Comparison of ENCODE assay signal across 28 cellular contexts in genomic region chr10:89540550-89540949, GRCh38. TPM values are rescaled to one million over a fixed set of nuclear protein-coding genes. Genes with fewer than 3 reads are reported as not detected.
DNase-seq lines count a peak whose midpoint lies in the region; ATAC-seq and TF ChIP-seq lines count a peak whose summit lies in the region.
"Had no signal": no experiment of that assay in that cellular context is flagged by ENCODE, and none has a peak within 500 bp of the region (broad histone marks: within the 10 kb centered on the region; RNA-seq: fewer than 3 reads in every experiment).

No MANE protein-coding gene starts in this region.

- H3K4me3 Mint-ChIP-seq in progenitor cell of endocrine pancreas (ENCODE audit: low read depth): no peak overlapping the region
- H3K4me3 Mint-ChIP-seq: activated CD4-positive, alpha-beta T cell treated with anti-CD3 and anti-CD28 coated beads, Interleukin-2, amount 10 ng/mL, durations not matched to agents 24 days and 14 days; activated naive CD8-positive, alpha-beta T cell treated with anti-CD3 and anti-CD28 coated beads, Interleukin-2, amount 50 U/mL, for 24 hours; brain; CD4-positive, CD25-positive, alpha-beta regulatory T cell; effector memory CD8-positive, alpha-beta T cell had no signal

- no peaks in the 10 kb centered on the region for H4K20me1 ChIP-seq in GM23248 (ENCODE audit: insufficient read depth)

- H3K4me2 ChIP-seq in GM23248 (ENCODE audit: unreplicated experiment): no peak overlapping the region

- H3F3A ChIP-seq in GM23248 (ENCODE audit: insufficient read depth): no peaks in the 10 kb centered on the region

- peak overlapping the region; percentile 1 for H3K27ac Mint-ChIP-seq in progenitor cell of endocrine pancreas
- H3K27ac Mint-ChIP-seq: activated CD4-positive, alpha-beta T cell treated with anti-CD3 and anti-CD28 coated beads, Interleukin-2, amount 10 ng/mL, durations not matched to agents 24 days and 14 days; activated naive CD8-positive, alpha-beta T cell treated with anti-CD3 and anti-CD28 coated beads, Interleukin-2, amount 50 U/mL, for 24 hours; brain; CD4-positive, CD25-positive, alpha-beta regulatory T cell; effector memory CD8-positive, alpha-beta T cell had no signal

- H3K4me1 Mint-ChIP-seq in progenitor cell of endocrine pancreas (ENCODE audit: low read depth): peaks cover 1% of the 10 kb centered on the region
- H3K4me1 Mint-ChIP-seq: activated CD4-positive, alpha-beta T cell treated with anti-CD3 and anti-CD28 coated beads, Interleukin-2, amount 10 ng/mL, durations not matched to agents 24 days and 14 days; brain had no signal

- no peak overlapping the region for H3K9ac ChIP-seq in GM23248

- ATAC-seq in HG02623 (IDR thresholded peaks at IDR 0.05; ENCODE audit: unreplicated experiment): no peak
- ATAC-seq: activated naive CD8-positive, alpha-beta T cell treated with anti-CD3 and anti-CD28 coated beads, Interleukin-2, amount 50 U/mL, for 24 hours; effector memory CD8-positive, alpha-beta T cell; gastroesophageal sphincter; left lung; stimulated activated naive CD8-positive, alpha-beta T cell treated with anti-CD3 and anti-CD28 coated beads, Interleukin-15, Interleukin-2, amounts not matched to agents 100 U/mL and 50 U/mL, for 24 hours had no signal

- H3K4me1 ChIP-seq in GM23248 (ENCODE audit: insufficient read depth): peaks cover 6% of the 10 kb centered on the region; the same call in 1 of the 2 replicates

- H3K27me3 ChIP-seq in GM23248 (replicated peaks; ENCODE audit: insufficient read depth) (peaks cover 38% of the 10 kb centered on the region), dorsolateral prefrontal cortex (peaks cover 0 to 37% (median 8%) of the 10 kb centered on the region in 45 donors)
- H3K27me3 ChIP-seq: uterus had no signal

- H3K27me3 Mint-ChIP-seq in progenitor cell of endocrine pancreas: peaks cover 25% of the 10 kb centered on the region

- in situ Hi-C loops in GM23248 (cut with MboI): no loop called here

- no peaks in the 10 kb centered on the region for H3K79me2 ChIP-seq in GM23248 (ENCODE audit: insufficient read depth)

- H2AFZ ChIP-seq in GM23248: no peak overlapping the region

- intact Hi-C loops in dorsolateral prefrontal cortex (cut with DNase I): no loop called here

- DNase-seq in GM23248: peak; percentile 62
- peak; percentile 23 for DNase-seq in RKO (ENCODE audit: low spot score)
- peak; percentile 42 for DNase-seq in choroid plexus epithelial cell (ENCODE audit: low read depth)
- no peak for DNase-seq in progenitor cell of endocrine pancreas (ENCODE audit: low spot score, unreplicated experiment)
- DNase-seq in NCI-H345 (lab: John Stamatoyannopoulos, UW): no peak
- no peak for DNase-seq in NCI-H1930 (lab: John Stamatoyannopoulos, UW)
- no peak for DNase-seq in dorsolateral prefrontal cortex
- DNase-seq: activated CD4-positive, alpha-beta T cell treated with anti-CD3 and anti-CD28 coated beads, Interleukin-2, amount 10 ng/mL, durations not matched to agents 24 days and 14 days; activated gamma-delta T cell treated with Interleukin-2 at 50 U/mL for 16 hours; activated naive CD8-positive, alpha-beta T cell treated with anti-CD3 and anti-CD28 coated beads, Interleukin-2, amount 50 U/mL, for 24 hours; activated T-cell treated with anti-CD3 and anti-CD28 coated beads, Interleukin-2, amount 50 U/mL, for 1 hour; CD4-positive, CD25-positive, alpha-beta regulatory T cell; effector memory CD8-positive, alpha-beta T cell; hypothalamus; Karpas-422; left lung; mesenchymal stem cell; MV-4-11; NCI-H1436 treated with DMSO at 0.1 percent for 48 hours; OCI-M1; SHP77; sigmoid colon; stimulated activated naive CD8-positive, alpha-beta T cell treated with anti-CD3 and anti-CD28 coated beads, Interleukin-15, Interleukin-2, amounts not matched to agents 100 U/mL and 50 U/mL, for 24 hours; uterus had no signal

- H3K9me2 ChIP-seq in GM23248 (ENCODE audit: insufficient read depth): no peaks in the 10 kb centered on the region

- TF ChIP-seq CTCF in choroid plexus epithelial cell (conservative IDR thresholded peaks at IDR 0.05; ENCODE audit: low read depth, low read length) (no peak), progenitor cell of endocrine pancreas (IDR thresholded peaks at IDR 0.05; ENCODE audit: unreplicated experiment) (no peak), dorsolateral prefrontal cortex (IDR thresholded peaks at IDR 0.05 in 54 of 56, conservative IDR thresholded peaks at IDR 0.05 in 2 of 56; ENCODE audit: low read depth in 1 of 56, partially characterized antibody in 56 of 56) (no peak)

- no peaks in the 10 kb centered on the region for H3K36me3 ChIP-seq in GM23248 (ENCODE audit: low read depth)
- H3K36me3 ChIP-seq: gastroesophageal sphincter, left lung, sigmoid colon, uterus had no signal

- H3K27ac ChIP-seq in GM23248: no peak overlapping the region
- no peak overlapping the region for H3K27ac ChIP-seq in dorsolateral prefrontal cortex
- H3K27ac ChIP-seq: gastroesophageal sphincter, left lung, sigmoid colon, uterus had no signal

- 56 to 59% methylated on average over 4 of the region's 4 CpGs for WGBS in GM23248 (ENCODE audit: low coverage in 1 of 2, low lambda C conversion rate in 2 of 2, missing lambda C conversion rate in 2 of 2), 2 experiments

- H3K4me3 ChIP-seq in GM23248: no peak overlapping the region
- H3K4me3 ChIP-seq in choroid plexus epithelial cell (ENCODE audit: low read depth, low read length): no peak overlapping the region
- H3K4me3 ChIP-seq in dorsolateral prefrontal cortex: no peak overlapping the region
- H3K4me3 ChIP-seq: gastroesophageal sphincter, left lung, sigmoid colon, uterus had no signal

- peaks cover 15% of the 10 kb centered on the region for H3K36me3 Mint-ChIP-seq in progenitor cell of endocrine pancreas (ENCODE audit: insufficient read depth)
- H3K36me3 Mint-ChIP-seq: brain; CD4-positive, CD25-positive, alpha-beta regulatory T cell had no signal

- H3K9me3 Mint-ChIP-seq in progenitor cell of endocrine pancreas (ENCODE audit: low read depth): peaks cover 7% of the 10 kb centered on the region
- H3K9me3 Mint-ChIP-seq: activated naive CD8-positive, alpha-beta T cell treated with anti-CD3 and anti-CD28 coated beads, Interleukin-2, amount 50 U/mL, for 24 hours; effector memory CD8-positive, alpha-beta T cell had no signal

- H3K9me3 ChIP-seq in GM23248 (ENCODE audit: low read depth): no peaks in the 10 kb centered on the region
- H3K9me3 ChIP-seq: gastroesophageal sphincter, left lung, uterus had no signal

RNA-seq across cellular contexts. Expression of gene SLC16A12, which starts 5.2 kb away (rescaled TPM):
- not detected in 2 replicates for total RNA-seq in GM23248 (2014; rRNA removed; shearing (Covaris generic))
- not detected in 2 replicates for polyA plus RNA-seq in GM23248 (2016; fragmentation: Nextera tagmentation; extraction: Ambion mirVana)
- total RNA-seq in progenitor cell of endocrine pancreas: 16.1 and 20.6 TPM in 2 replicates
- total RNA-seq in dorsolateral prefrontal cortex: 10 to 100 TPM in 2 of 120 experiments, 1 to 10 TPM in 31, under 1 TPM in 82, not detected in 5; 0.11 to 14.1 (median 0.46) TPM
- total RNA-seq: activated CD4-positive, alpha-beta T cell treated with anti-CD3 and anti-CD28 coated beads, Interleukin-2, amount 10 ng/mL, durations not matched to agents 24 days and 14 days; activated CD8-positive, alpha-beta memory T cell treated with anti-CD3 and anti-CD28 coated beads for 36 hours; CD4-positive, CD25-positive, alpha-beta regulatory T cell had no signal
- polyA plus RNA-seq: CD4-positive, CD25-positive, alpha-beta regulatory T cell had no signal

Comparison
In these comparisons a context has a peak if more than half of its experiments do, and no peak if none do; other contexts are left out.
1. DNase-seq: peak in GM23248 (single experiment), RKO (single experiment) and choroid plexus epithelial cell (single experiment); none in progenitor cell of endocrine pancreas (single experiment), NCI-H345 (single experiment), NCI-H1930 (0 of 2) and dorsolateral prefrontal cortex (0 of 10).